ENCODE assay signal across 35 cellular contexts in the genomic region with DNA sequence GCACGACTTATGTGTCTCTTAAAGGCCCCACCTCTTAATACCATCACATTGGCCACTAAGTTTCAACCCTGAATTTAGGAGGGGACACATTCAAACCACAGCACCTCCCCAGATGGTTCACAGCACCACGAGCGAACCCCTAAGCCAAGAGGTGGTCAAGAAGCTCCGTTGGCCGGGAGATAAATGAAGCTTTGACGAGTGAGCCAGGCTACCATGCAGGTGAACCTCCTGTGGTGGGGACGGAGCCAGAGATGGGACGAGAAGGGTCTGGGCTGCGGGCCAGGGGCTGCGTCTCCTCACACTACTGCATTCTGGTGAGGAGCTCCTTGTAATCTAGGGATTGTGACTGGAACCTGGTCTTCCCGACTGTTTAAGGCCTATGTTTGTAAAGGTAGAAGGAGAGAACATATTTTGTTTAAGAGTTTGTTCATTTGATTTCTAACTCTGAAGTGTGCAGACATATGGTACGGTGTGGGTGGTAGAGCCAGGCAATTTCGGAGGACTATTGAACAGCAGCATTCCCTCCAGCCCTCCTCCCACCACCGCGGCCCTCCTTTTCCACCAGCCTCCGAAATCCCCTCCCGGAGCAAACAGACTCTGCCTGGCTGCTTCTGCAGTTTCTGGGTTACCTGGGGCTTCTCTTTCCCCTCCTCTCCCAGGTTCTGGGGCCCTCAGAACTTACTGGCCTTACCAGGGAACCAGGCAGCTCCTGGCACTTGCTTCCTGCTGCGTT. TPM values are rescaled to one million over a fixed set of nuclear protein-coding genes. Genes with fewer than 3 reads are reported as not detected.
"Had no signal": no experiment of that assay in that cellular context is flagged by ENCODE, and none has a peak within 500 bp of the region (broad histone marks: within the 10 kb centered on the region; RNA-seq: fewer than 3 reads in every experiment).

No MANE protein-coding gene starts in this region.

- H3K27ac ChIP-seq: ascending aorta, VCaP had no signal

- H3K27me3 ChIP-seq: ascending aorta had no signal

- H3K27ac Mint-ChIP-seq: activated CD4-positive, alpha-beta memory T cell treated with anti-CD3 and anti-CD28 coated beads, Interleukin-2, amount 10 ng/mL, durations not matched to agents 7 days and 5 days; activated CD4-positive, alpha-beta T cell treated with anti-CD3 and anti-CD28 coated beads for 36 hours; activated CD4-positive, alpha-beta T cell treated with anti-CD3 and anti-CD28 coated beads, Interleukin-2, amount 10 ng/mL, durations not matched to agents 7 days and 5 days; activated CD8-positive, alpha-beta memory T cell treated with anti-CD3 and anti-CD28 coated beads, Interleukin-2, amount 10 ng/mL, durations not matched to agents 7 days and 5 days; activated CD8-positive, alpha-beta T cell treated with anti-CD3 and anti-CD28 coated beads, Interleukin-2, amount 10 ng/mL, durations not matched to agents 7 days and 5 days; activated naive CD4-positive, alpha-beta T cell treated with anti-CD3 and anti-CD28 coated beads, Interleukin-2, amount 10 ng/mL, durations not matched to agents 7 days and 5 days; activated naive CD4-positive, alpha-beta T cell treated with anti-CD3 and anti-CD28 coated beads, Interleukin-2, amount 50 U/mL, for 24 hours; activated naive CD8-positive, alpha-beta T cell; activated naive CD8-positive, alpha-beta T cell treated with anti-CD3 and anti-CD28 coated beads, Interleukin-2, amount 10 ng/mL, durations not matched to agents 7 days and 5 days; activated naive CD8-positive, alpha-beta T cell treated with anti-CD3 and anti-CD28 coated beads, Interleukin-2, amount 50 U/mL, for 24 hours; activated T-cell treated with anti-CD3 and anti-CD28 coated beads, Interleukin-2, amount 50 U/mL, for 24 hours; activated T-helper 2 cell treated with anti-CD3 and anti-CD28 coated beads, Interferon-gamma antibody, Interleukin-2, Interleukin-4, amounts not matched to agents 10 μg/mL and 5 μg/mL and 100 μg/mL, durations not matched to agents 14 hours and 24 hours and 36 hours; brain; T-helper 1 cell treated with Interleukin-12 subunit alpha and Interleukin-12 subunit beta and Interleukin-4 antibody, amounts not matched to agents 30 μg/mL and 1 μg/mL, for 36 hours; T-helper 2 cell treated with Interferon-gamma antibody and Interleukin-4, amounts not matched to agents 5 μg/mL and 100 μg/mL, for 36 hours had no signal

- H3K4me1 Mint-ChIP-seq: activated CD4-positive, alpha-beta memory T cell treated with anti-CD3 and anti-CD28 coated beads, Interleukin-2, amount 10 ng/mL, durations not matched to agents 7 days and 5 days; activated CD4-positive, alpha-beta T cell treated with anti-CD3 and anti-CD28 coated beads for 36 hours; activated CD4-positive, alpha-beta T cell treated with anti-CD3 and anti-CD28 coated beads, Interleukin-2, amount 10 ng/mL, durations not matched to agents 7 days and 5 days; activated CD8-positive, alpha-beta memory T cell treated with anti-CD3 and anti-CD28 coated beads, Interleukin-2, amount 10 ng/mL, durations not matched to agents 7 days and 5 days; activated naive CD4-positive, alpha-beta T cell treated with anti-CD3 and anti-CD28 coated beads, Interleukin-2, amount 10 ng/mL, durations not matched to agents 7 days and 5 days; activated naive CD4-positive, alpha-beta T cell treated with anti-CD3 and anti-CD28 coated beads, Interleukin-2, amount 50 U/mL, for 24 hours; activated naive CD8-positive, alpha-beta T cell treated with anti-CD3 and anti-CD28 coated beads, Interleukin-2, amount 10 ng/mL, durations not matched to agents 7 days and 5 days; activated naive CD8-positive, alpha-beta T cell treated with anti-CD3 and anti-CD28 coated beads, Interleukin-2, amount 50 U/mL, for 24 hours had no signal

- H3K4me3 ChIP-seq: ascending aorta had no signal

- H3K9me3 Mint-ChIP-seq: activated CD4-positive, alpha-beta memory T cell treated with anti-CD3 and anti-CD28 coated beads, Interleukin-2, amount 10 ng/mL, durations not matched to agents 7 days and 5 days; activated CD4-positive, alpha-beta T cell treated with anti-CD3 and anti-CD28 coated beads, Interleukin-2, amount 10 ng/mL, durations not matched to agents 7 days and 5 days; activated naive CD4-positive, alpha-beta T cell treated with anti-CD3 and anti-CD28 coated beads, Interleukin-2, amount 10 ng/mL, durations not matched to agents 7 days and 5 days; activated naive CD4-positive, alpha-beta T cell treated with anti-CD3 and anti-CD28 coated beads, Interleukin-2, amount 50 U/mL, for 24 hours; activated naive CD8-positive, alpha-beta T cell treated with anti-CD3 and anti-CD28 coated beads, Interleukin-2, amount 10 ng/mL, durations not matched to agents 7 days and 5 days; activated naive CD8-positive, alpha-beta T cell treated with anti-CD3 and anti-CD28 coated beads, Interleukin-2, amount 50 U/mL, for 24 hours; activated T-cell treated with anti-CD3 and anti-CD28 coated beads, Interleukin-2, amount 50 U/mL, for 24 hours; activated T-helper 2 cell treated with anti-CD3 and anti-CD28 coated beads, Interferon-gamma antibody, Interleukin-2, Interleukin-4, amounts not matched to agents 10 μg/mL and 5 μg/mL and 100 μg/mL, durations not matched to agents 14 hours and 24 hours and 36 hours; T-helper 1 cell treated with Interleukin-12 subunit alpha and Interleukin-12 subunit beta and Interleukin-4 antibody, amounts not matched to agents 30 μg/mL and 1 μg/mL, for 36 hours; T-helper 2 cell treated with Interferon-gamma antibody and Interleukin-4, amounts not matched to agents 5 μg/mL and 100 μg/mL, for 36 hours had no signal

- H3K9me3 ChIP-seq: ascending aorta had no signal

- H3K36me3 ChIP-seq: ascending aorta had no signal

- ATAC-seq: activated CD4-positive, alpha-beta T cell treated with anti-CD3 and anti-CD28 coated beads for 36 hours; activated CD4-positive, CD25-positive, alpha-beta regulatory T cell treated with anti-CD3 and anti-CD28 coated beads, Interleukin-2, amount 50 U/mL, for 24 hours; activated CD8-positive, alpha-beta memory T cell treated with anti-CD3 and anti-CD28 coated beads, Interleukin-2, amount 10 ng/mL, durations not matched to agents 7 days and 5 days; activated CD8-positive, alpha-beta T cell treated with anti-CD3 and anti-CD28 coated beads, Interleukin-2, amount 10 ng/mL, durations not matched to agents 7 days and 5 days; activated naive CD8-positive, alpha-beta T cell treated with anti-CD3 and anti-CD28 coated beads, Interleukin-2, amount 50 U/mL, for 24 hours had no signal

- DNase-seq: activated CD4-positive, alpha-beta memory T cell treated with anti-CD3 and anti-CD28 coated beads, Interleukin-2, amount 10 ng/mL, durations not matched to agents 7 days and 5 days; activated CD4-positive, alpha-beta T cell treated with anti-CD3 and anti-CD28 coated beads for 1 hour; activated CD4-positive, alpha-beta T cell treated with anti-CD3 and anti-CD28 coated beads for 36 hours; activated CD4-positive, alpha-beta T cell treated with anti-CD3 and anti-CD28 coated beads for 48 hours; activated CD4-positive, alpha-beta T cell treated with anti-CD3 and anti-CD28 coated beads, Interleukin-2, amount 10 ng/mL, durations not matched to agents 7 days and 5 days; activated CD4-positive, alpha-beta T cell treated with anti-CD3 and anti-CD28 coated beads, Interleukin-2, amount 50 U/mL, for 48 hours; activated CD4-positive, CD25-positive, alpha-beta regulatory T cell; activated CD8-positive, alpha-beta memory T cell treated with anti-CD3 and anti-CD28 coated beads for 24 hours; activated CD8-positive, alpha-beta memory T cell treated with anti-CD3 and anti-CD28 coated beads, Interleukin-2, amount 10 ng/mL, durations not matched to agents 7 days and 5 days; activated CD8-positive, alpha-beta memory T cell treated with anti-CD3 and anti-CD28 coated beads, Interleukin-2, amount 50 U/mL, for 48 hours; activated CD8-positive, alpha-beta T cell treated with anti-CD3 and anti-CD28 coated beads, Interleukin-2, amount 10 ng/mL, durations not matched to agents 7 days and 5 days; activated effector memory CD4-positive, alpha-beta T cell treated with Interleukin-2 at 50 U/mL for 16 hours; activated gamma-delta T cell; activated naive CD4-positive, alpha-beta T cell treated with anti-CD3 and anti-CD28 coated beads, Interleukin-2, amount 10 ng/mL, durations not matched to agents 7 days and 5 days; activated naive CD4-positive, alpha-beta T cell treated with Interleukin-2 at 50 U/mL for 16 hours; activated naive CD8-positive, alpha-beta T cell treated with anti-CD3 and anti-CD28 coated beads, Interleukin-2, amount 10 ng/mL, durations not matched to agents 7 days and 5 days; activated naive CD8-positive, alpha-beta T cell treated with anti-CD3 and anti-CD28 coated beads, Interleukin-2, amount 50 U/mL, for 24 hours; activated T-cell treated with anti-CD3 and anti-CD28 coated beads, Interleukin-2, amount 50 U/mL, for 24 hours; activated T-cell treated with anti-CD3 and anti-CD28 coated beads, Interleukin-2, amount 50 U/mL, for 48 hours; central memory CD4-positive, alpha-beta T cell; SW 1271; T-helper 1 cell; T-helper 2 cell; T-helper 9 cell had no signal

- H3K4me1 ChIP-seq: ascending aorta had no signal

- H3K27me3 Mint-ChIP-seq: activated CD4-positive, alpha-beta memory T cell treated with anti-CD3 and anti-CD28 coated beads, Interleukin-2, amount 10 ng/mL, durations not matched to agents 7 days and 5 days; activated CD4-positive, alpha-beta T cell treated with anti-CD3 and anti-CD28 coated beads for 36 hours; activated CD4-positive, alpha-beta T cell treated with anti-CD3 and anti-CD28 coated beads, Interleukin-2, amount 10 ng/mL, durations not matched to agents 7 days and 5 days; activated CD8-positive, alpha-beta memory T cell treated with anti-CD3 and anti-CD28 coated beads, Interleukin-2, amount 10 ng/mL, durations not matched to agents 7 days and 5 days; activated naive CD4-positive, alpha-beta T cell treated with anti-CD3 and anti-CD28 coated beads, Interleukin-2, amount 50 U/mL, for 24 hours; activated naive CD8-positive, alpha-beta T cell; activated naive CD8-positive, alpha-beta T cell treated with anti-CD3 and anti-CD28 coated beads, Interleukin-2, amount 10 ng/mL, durations not matched to agents 7 days and 5 days; activated naive CD8-positive, alpha-beta T cell treated with anti-CD3 and anti-CD28 coated beads, Interleukin-2, amount 50 U/mL, for 24 hours; activated T-cell treated with anti-CD3 and anti-CD28 coated beads, Interleukin-2, amount 50 U/mL, for 24 hours had no signal

- H3K36me3 Mint-ChIP-seq: activated CD8-positive, alpha-beta memory T cell treated with anti-CD3 and anti-CD28 coated beads, Interleukin-2, amount 10 ng/mL, durations not matched to agents 7 days and 5 days; activated naive CD4-positive, alpha-beta T cell treated with anti-CD3 and anti-CD28 coated beads, Interleukin-2, amount 10 ng/mL, durations not matched to agents 7 days and 5 days; activated naive CD8-positive, alpha-beta T cell treated with anti-CD3 and anti-CD28 coated beads, Interleukin-2, amount 10 ng/mL, durations not matched to agents 7 days and 5 days had no signal

- H3K4me3 Mint-ChIP-seq: activated CD4-positive, alpha-beta memory T cell treated with anti-CD3 and anti-CD28 coated beads, Interleukin-2, amount 10 ng/mL, durations not matched to agents 7 days and 5 days; activated CD4-positive, alpha-beta T cell treated with anti-CD3 and anti-CD28 coated beads for 36 hours; activated CD4-positive, alpha-beta T cell treated with anti-CD3 and anti-CD28 coated beads, Interleukin-2, amount 10 ng/mL, durations not matched to agents 7 days and 5 days; activated CD8-positive, alpha-beta memory T cell treated with anti-CD3 and anti-CD28 coated beads, Interleukin-2, amount 10 ng/mL, durations not matched to agents 7 days and 5 days; activated CD8-positive, alpha-beta T cell treated with anti-CD3 and anti-CD28 coated beads, Interleukin-2, amount 10 ng/mL, durations not matched to agents 7 days and 5 days; activated naive CD4-positive, alpha-beta T cell treated with anti-CD3 and anti-CD28 coated beads, Interleukin-2, amount 10 ng/mL, durations not matched to agents 7 days and 5 days; activated naive CD4-positive, alpha-beta T cell treated with anti-CD3 and anti-CD28 coated beads, Interleukin-2, amount 50 U/mL, for 24 hours; activated naive CD8-positive, alpha-beta T cell; activated naive CD8-positive, alpha-beta T cell treated with anti-CD3 and anti-CD28 coated beads, Interleukin-2, amount 10 ng/mL, durations not matched to agents 7 days and 5 days; activated naive CD8-positive, alpha-beta T cell treated with anti-CD3 and anti-CD28 coated beads, Interleukin-2, amount 50 U/mL, for 24 hours; activated T-cell treated with anti-CD3 and anti-CD28 coated beads, Interleukin-2, amount 50 U/mL, for 24 hours; brain; T-helper 1 cell treated with Interleukin-12 subunit alpha and Interleukin-12 subunit beta and Interleukin-4 antibody, amounts not matched to agents 30 μg/mL and 1 μg/mL, for 36 hours; T-helper 2 cell treated with Interferon-gamma antibody and Interleukin-4, amounts not matched to agents 5 μg/mL and 100 μg/mL, for 36 hours had no signal

RNA-seq across cellular contexts. Expression of gene SIAH3, which starts 31.3 kb away (rescaled TPM):
- total RNA-seq: activated CD8-positive, alpha-beta memory T cell treated with anti-CD3 and anti-CD28 coated beads, Interleukin-2, amount 10 ng/mL, durations not matched to agents 7 days and 5 days; activated CD8-positive, alpha-beta T cell treated with anti-CD3 and anti-CD28 coated beads, Interleukin-2, amount 10 ng/mL, durations not matched to agents 7 days and 5 days; ascending aorta; cardiac septum had no signal
- polyA plus RNA-seq: adipose tissue had no signal
